In the genomic region with DNA sequence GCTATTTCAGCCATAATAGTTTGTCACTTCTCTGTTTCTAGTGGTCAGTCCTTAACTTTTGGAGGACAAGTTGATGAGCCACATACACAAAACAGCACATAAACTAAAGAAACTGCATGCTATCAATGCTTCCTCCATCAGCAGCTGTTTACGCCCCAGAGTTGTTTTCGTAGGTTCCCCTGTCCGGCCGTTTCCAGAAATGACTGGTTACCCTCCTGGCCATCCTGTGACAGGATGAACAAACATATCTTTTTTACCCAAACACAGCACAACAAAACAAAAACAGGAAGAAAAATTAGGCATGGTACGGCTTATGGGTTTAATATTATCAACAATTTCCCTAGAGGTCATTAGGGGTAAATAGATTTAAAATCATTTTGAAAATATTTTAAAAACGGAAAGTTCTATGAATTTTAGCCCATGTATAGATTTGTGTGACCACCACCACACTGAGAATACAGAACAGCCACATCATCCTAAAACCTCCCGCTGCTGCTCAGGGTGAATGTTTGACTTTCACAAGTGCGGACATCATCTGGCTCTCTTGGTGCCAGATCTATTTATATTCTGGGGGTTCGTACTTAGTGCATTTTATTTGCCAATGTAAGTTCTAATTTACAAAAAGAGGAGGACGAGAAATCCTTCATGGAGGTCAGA, we compare ENCODE assay signal across 9 cellular contexts.
DNase-seq lines count a peak whose midpoint lies in the region; ATAC-seq and TF ChIP-seq lines count a peak whose summit lies in the region.
"Had no signal": no experiment of that assay in that cellular context is flagged by ENCODE, and none has a peak within 500 bp of the region (broad histone marks: within the 10 kb centered on the region; RNA-seq: fewer than 3 reads in every experiment).

No MANE protein-coding gene starts in this region.

- intact Hi-C loops in mucosa of descending colon (cut with DNase I, micrococcal nuclease) = no loop called here
- intact Hi-C loops in left colon (cut with DNase I, micrococcal nuclease) = no loop called here

- H3K36me3 ChIP-seq in mucosa of descending colon (ENCODE audit: low read depth) = no peaks in the 10 kb centered on the region

- peak; percentile 67 for ATAC-seq in GM18505 (IDR thresholded peaks at IDR 0.05; ENCODE audit: unreplicated experiment)
- ATAC-seq in GM21717 (IDR thresholded peaks at IDR 0.05; ENCODE audit: unreplicated experiment) = peak; percentile 49
- peak; percentile 78 for ATAC-seq in HG03571 (IDR thresholded peaks at IDR 0.05; ENCODE audit: unreplicated experiment)
- ATAC-seq in mucosa of descending colon = peak; percentile 10
- ATAC-seq in left colon = no peak

- TF ChIP-seq POLR2A in GM18505 (IDR thresholded peaks at IDR 0.05; ENCODE audit: borderline replicate concordance, extremely low read depth, insufficient read depth, insufficient read length) = peak; percentile 29

- no peak overlapping the region for H3K4me3 ChIP-seq in mucosa of descending colon

- DNase-seq in mucosa of descending colon (no peak), left colon (no peak), NCI-H2171 treated with DMSO at 0.1 percent for 48 hours (lab: John Stamatoyannopoulos, UW) (no peak)
- no peak for DNase-seq in effector CD8-positive, alpha-beta T cell (lab: John Stamatoyannopoulos, UW)
- DNase-seq in activated CD8-positive, alpha-beta memory T cell treated with anti-CD3 and anti-CD28 coated beads, Interleukin-2, amount 50 U/mL, for 4 hours = no peak
- DNase-seq: stimulated activated CD4-positive, alpha-beta T cell treated with anti-CD3 and anti-CD28 coated beads, Interleukin-4, amount 100 ng/mL, for 24 hours had no signal

- no peak for TF ChIP-seq CTCF in mucosa of descending colon (IDR thresholded peaks at IDR 0.05)

- H3K9me3 ChIP-seq in mucosa of descending colon = no peaks in the 10 kb centered on the region

- peaks cover 6% of the 10 kb centered on the region for H3K4me1 ChIP-seq in mucosa of descending colon (ENCODE audit: low read depth)
